1 cellular context compared by ENCODE assay signal in the genomic region with DNA sequence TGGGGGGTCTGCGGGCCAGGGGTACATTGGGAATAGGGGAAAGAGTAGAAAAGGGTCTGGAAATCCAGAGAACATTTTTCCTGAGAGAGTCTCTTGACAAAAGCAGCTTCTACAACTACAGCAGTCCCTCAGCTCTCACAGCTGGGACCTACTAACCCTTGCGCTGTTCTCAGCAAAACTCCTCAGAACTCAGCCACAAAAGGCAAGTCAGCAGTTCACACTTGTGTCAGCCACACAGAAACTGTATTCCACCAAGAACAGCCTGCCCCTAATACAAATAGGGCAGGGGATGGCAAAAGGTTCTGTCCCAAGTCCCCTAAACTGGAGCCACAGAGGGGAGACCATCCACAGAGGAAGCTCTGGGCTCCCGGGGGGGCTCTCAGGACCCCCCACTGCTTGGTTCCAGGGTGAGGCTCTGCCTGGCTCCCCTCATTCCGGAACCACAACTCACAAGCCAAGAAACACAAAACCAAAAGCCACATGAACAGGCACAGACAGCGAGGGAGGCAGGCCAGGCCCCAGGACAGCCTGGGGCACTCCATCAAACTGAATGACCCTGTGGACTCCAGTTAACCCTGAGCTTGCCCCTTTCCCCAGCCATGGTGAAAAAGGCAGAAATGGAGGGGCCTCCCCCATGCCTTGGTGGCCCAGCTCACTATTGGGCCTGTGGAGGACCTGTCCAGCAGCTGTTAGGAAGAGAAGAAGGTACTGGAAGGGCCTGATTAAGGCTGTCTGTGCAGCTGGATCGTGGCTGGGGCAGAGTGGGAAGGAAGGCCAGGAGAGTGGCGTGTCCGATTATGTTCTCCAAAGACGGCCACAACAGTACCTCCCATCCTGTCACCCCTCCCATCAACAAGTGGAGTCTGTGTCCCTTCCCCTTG.
TF ChIP-seq lines count a peak whose summit lies in the region.

No MANE protein-coding gene starts in this region.

TF ChIP-seq in HepG2, 621 proteins besides CTCF, POLR2A, EP300 and RAD21:
- TF ChIP-seq ZFY (CRISPR knock-in tag; IDR thresholded peaks at IDR 0.05) (0 out of 2 replicates have a peak, but pooled peaks have one; percentile 17), MAFF (IDR thresholded peaks at IDR 0.05; ENCODE audit: low read depth, low read length) (peak; percentile 37; the same call in 1 of the 2 replicates), MIER2 (CRISPR knock-in tag; IDR thresholded peaks at IDR 0.05) (no peak), MAFK (conservative IDR thresholded peaks at IDR 0.05 in 1 of 2, IDR thresholded peaks at IDR 0.05 in 1 of 2; ENCODE audit: low read length in 2 of 2) (peak in 1 of 2 experiments; percentile 28; a peak in 2 of 4 replicates), ZNF652 (CRISPR knock-in tag; IDR thresholded peaks at IDR 0.05; ENCODE audit: borderline replicate concordance, low read depth) (peak; percentile 56; the same call in 1 of the 2 replicates), ZNF749 (CRISPR knock-in tag; IDR thresholded peaks at IDR 0.05; ENCODE audit: borderline replicate concordance) (no peak), ZKSCAN1 (IDR thresholded peaks at IDR 0.05; ENCODE audit: low read length) (no peak), RBM39 (IDR thresholded peaks at IDR 0.05; ENCODE audit: low read depth, low read length, poor library complexity, severe bottlenecking) (peak; percentile 15), ZNF687 (CRISPR knock-in tag; IDR thresholded peaks at IDR 0.05) (peak; percentile 42; the same call in 1 of the 2 replicates)
- TF ChIP-seq, protein P1, sequence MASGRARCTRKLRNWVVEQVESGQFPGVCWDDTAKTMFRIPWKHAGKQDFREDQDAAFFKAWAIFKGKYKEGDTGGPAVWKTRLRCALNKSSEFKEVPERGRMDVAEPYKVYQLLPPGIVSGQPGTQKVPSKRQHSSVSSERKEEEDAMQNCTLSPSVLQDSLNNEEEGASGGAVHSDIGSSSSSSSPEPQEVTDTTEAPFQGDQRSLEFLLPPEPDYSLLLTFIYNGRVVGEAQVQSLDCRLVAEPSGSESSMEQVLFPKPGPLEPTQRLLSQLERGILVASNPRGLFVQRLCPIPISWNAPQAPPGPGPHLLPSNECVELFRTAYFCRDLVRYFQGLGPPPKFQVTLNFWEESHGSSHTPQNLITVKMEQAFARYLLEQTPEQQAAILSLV (CRISPR knock-in tag; IDR thresholded peaks at IDR 0.05; ENCODE audit: borderline replicate concordance): 0 out of 2 replicates have a peak, but pooled peaks have one; percentile 47
